ENCODE assay signal across 9 cellular contexts in genomic region chr1:67759692-67760029, GRCh38.
DNase-seq lines count a peak whose midpoint lies in the region; ATAC-seq and TF ChIP-seq lines count a peak whose summit lies in the region.
"Had no signal": no experiment of that assay in that cellular context is flagged by ENCODE, and none has a peak within 500 bp of the region (broad histone marks: within the 10 kb centered on the region; RNA-seq: fewer than 3 reads in every experiment).

No MANE protein-coding gene starts in this region.

- no peak overlapping the region for H3K27ac ChIP-seq in A673 (ENCODE audit: low read depth, low read length, poor library complexity, severe bottlenecking)

- no peaks in the 10 kb centered on the region for H3K27me3 ChIP-seq in A673 (replicated peaks; ENCODE audit: insufficient read depth, low read depth, low read length, poor library complexity)

- ATAC-seq in left lobe of liver: peak; percentile 11
- no peak for ATAC-seq in natural killer cell

- no peak overlapping the region for H3K27ac Mint-ChIP-seq in natural killer cell

- CTCF ChIA-PET in A673 (lab: Charles Lee): interaction anchor here (1.0 to 1.9 kb wide), 8 partner anchors 22 to 236 kb away, joined by 3 to 20 read pairs (median 10); partner anchors contain the start of gene GADD45A

- DNase-seq in EL (peak; percentile 52), HCEC 1CT (peak; percentile 51), M059J (ENCODE audit: low read depth) (peak; percentile 56), left lobe of liver (ENCODE audit: low spot score) (no peak), A673 (ENCODE audit: low spot score) (no peak), NCI-H226 (no peak), SHP77 (lab: John Stamatoyannopoulos, UW) (no peak), natural killer cell (no peak)
- DNase-seq: DMS153 had no signal

- intact Hi-C loops in A673 (cut with micrococcal nuclease; ENCODE audit: unreplicated experiment): loop anchor here (1.0 to 2.0 kb wide), 3 partner anchors 73 to 224 kb away; no protein-coding TSS in a partner anchor
- intact Hi-C loops in natural killer cell (cut with micrococcal nuclease): loop anchor here (1.0 kb wide), 2 partner anchors 198 to 227 kb away; no protein-coding TSS in a partner anchor

- H3K36me3 ChIP-seq in A673 (ENCODE audit: insufficient read depth, low read length, poor library complexity, severe bottlenecking): no peaks in the 10 kb centered on the region

- H3K4me3 Mint-ChIP-seq in natural killer cell: no peak overlapping the region

- no peak overlapping the region for H3K4me3 ChIP-seq in A673 (ENCODE audit: low read depth, low read length, poor library complexity, severe bottlenecking)

- POLR2A ChIA-PET in A673 (lab: Charles Lee; ENCODE audit: low non-redundant PET): no interaction called here

- H3K9me3 ChIP-seq in A673 (ENCODE audit: low read depth, low read length, poor library complexity, severe bottlenecking): no peaks in the 10 kb centered on the region

- H3K27me3 Mint-ChIP-seq in natural killer cell (ENCODE audit: low read depth in 2 of 2): peaks cover 15 to 31% of the 10 kb centered on the region in 2 donors

- TF ChIP-seq CTCF in A673 (conservative IDR thresholded peaks at IDR 0.05; ENCODE audit: low read depth, low read length) (no peak), natural killer cell (IDR thresholded peaks at IDR 0.05) (no peak)

- H3K4me1 Mint-ChIP-seq in natural killer cell: peaks cover 0 to under 1% of the 10 kb centered on the region in 2 donors

- no peaks in the 10 kb centered on the region for H3K4me1 ChIP-seq in A673 (ENCODE audit: insufficient read depth, low read length, poor library complexity, severe bottlenecking)

- H3K9me3 Mint-ChIP-seq in natural killer cell: no peaks in the 10 kb centered on the region

- H3K36me3 Mint-ChIP-seq in natural killer cell: no peaks in the 10 kb centered on the region

- BruUV-seq in A673 (replicated peaks; lab: Mats Ljungman, UMichigan): no TSS peak

Comparison
In these comparisons a context has a peak if more than half of its experiments do, and no peak if none do; other contexts are left out.
1. DNase-seq: peak in EL (single experiment), HCEC 1CT (single experiment) and M059J (single experiment); none in left lobe of liver (single experiment), A673 (single experiment), NCI-H226 (single experiment), SHP77 (0 of 2) and natural killer cell (single experiment).